17 cellular contexts compared by ENCODE assay signal in the genomic region with DNA sequence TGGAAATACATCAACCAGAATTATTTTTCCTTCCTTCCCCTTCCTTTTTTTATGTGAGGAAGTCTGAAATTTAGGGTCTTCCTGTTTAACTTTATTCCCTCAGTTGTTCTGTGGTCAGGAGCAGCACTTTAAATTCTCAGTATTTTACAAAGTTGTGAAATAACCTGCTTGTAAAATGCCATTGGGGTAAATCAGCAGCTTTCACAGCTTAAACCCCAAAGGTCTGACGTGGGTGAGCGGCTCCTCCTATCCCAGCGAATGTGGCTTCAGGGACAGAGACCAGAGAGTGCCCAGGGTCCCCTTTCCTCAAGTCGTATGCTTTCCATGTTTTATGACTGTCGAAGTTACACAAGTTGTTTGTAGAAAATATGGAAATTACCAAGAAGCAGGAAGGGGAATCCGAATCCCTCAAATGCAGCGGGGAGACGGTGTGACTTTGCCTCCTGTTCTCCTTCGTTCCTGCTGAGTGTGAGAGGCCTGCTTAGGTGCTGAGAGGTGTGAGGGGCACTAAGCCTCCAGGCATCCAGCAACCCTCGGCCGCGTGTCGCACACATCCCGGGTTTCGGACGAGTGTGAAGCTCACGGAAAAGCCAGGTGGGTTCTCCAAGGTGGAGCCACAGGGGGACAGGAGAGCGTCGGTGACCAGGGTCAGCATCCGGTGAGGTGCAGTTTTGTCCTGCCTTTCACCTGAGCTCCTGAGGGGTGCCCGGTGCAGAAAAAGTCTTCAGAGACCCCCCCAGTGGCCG. TPM values are rescaled to one million over a fixed set of nuclear protein-coding genes. Genes with fewer than 3 reads are reported as not detected.
A peak's percentile ranks its signal among the peaks of the same experiment; 100 is the strongest.
DNase-seq lines count a peak whose midpoint lies in the region; ATAC-seq, FAIRE-seq and TF ChIP-seq lines count a peak whose summit lies in the region.
"Had no signal": no experiment of that assay in that cellular context is flagged by ENCODE, and none has a peak within 500 bp of the region (broad histone marks: within the 10 kb centered on the region; RNA-seq: fewer than 3 reads in every experiment).

No MANE protein-coding gene starts in this region.

- peaks cover 8% of the 10 kb centered on the region for H3K4me1 Mint-ChIP-seq in CD4-positive, alpha-beta T cell (ENCODE audit: low read depth)

- no peaks in the 10 kb centered on the region for H3K9me3 Mint-ChIP-seq in CD4-positive, alpha-beta T cell
- H3K9me3 Mint-ChIP-seq: stimulated activated naive CD8-positive, alpha-beta T cell treated with anti-CD3 and anti-CD28 coated beads, Interleukin-15, amount 100 ng/mL, for 72 hours had no signal

- no peak for FAIRE-seq in small intestine (lab: Jason Lieb, UNC)
- FAIRE-seq: H54 had no signal

- H3K27me3 Mint-ChIP-seq in CD4-positive, alpha-beta T cell = peaks cover 68% of the 10 kb centered on the region

- H3K27me3 ChIP-seq in spleen (replicated peaks in 1 of 7) (peaks cover 5 to 90% (median 61%) of the 10 kb centered on the region in 7 donors), small intestine (ENCODE audit: control insufficient read depth in 2 of 2, insufficient read depth in 2 of 2, low read length in 2 of 2) (peaks cover 0 to 17% of the 10 kb centered on the region in 2 donors)
- H3K27me3 ChIP-seq in CD4-positive, alpha-beta T cell (ENCODE audit: control insufficient read depth, insufficient read depth, low read length) = peaks cover 66% of the 10 kb centered on the region

- ATAC-seq in CD4-positive, alpha-beta T cell (ENCODE audit: poor library complexity) = no peak
- ATAC-seq: stimulated activated naive CD8-positive, alpha-beta T cell treated with anti-CD3 and anti-CD28 coated beads, Interleukin-15, amount 100 ng/mL, for 72 hours had no signal

- WGBS in spleen, 5 donors = 68 to 84% (median 77%) methylated on average over 20 to 22 of the region's 22 CpGs
- whole genome bisulfite sequencing in small intestine, 3 donors = 82 to 86% (median 84%) methylated on average over 22 of the region's 22 CpGs

- H3K27ac ChIP-seq in spleen (no peak overlapping the region), small intestine (ENCODE audit: low read depth in 1 of 2, low read length in 1 of 2) (no peak overlapping the region)
- H3K27ac ChIP-seq in CD4-positive, alpha-beta T cell (ENCODE audit: low read depth, low read length) = no peak overlapping the region
- H3K27ac ChIP-seq: cardiac muscle cell had no signal

- H3K36me3 ChIP-seq in spleen = no peaks in the 10 kb centered on the region
- H3K36me3 ChIP-seq in small intestine (ENCODE audit: control insufficient read depth in 2 of 2, insufficient read depth in 2 of 2, low read length in 2 of 2) = no peaks in the 10 kb centered on the region
- H3K36me3 ChIP-seq: cardiac muscle cell had no signal

- H3K4me1 ChIP-seq in spleen = peaks cover 0 to 41% (median 24%) of the 10 kb centered on the region in 6 donors
- no peaks in the 10 kb centered on the region for H3K4me1 ChIP-seq in small intestine (ENCODE audit: control insufficient read depth in 2 of 2, insufficient read depth in 1 of 2, low read depth in 1 of 2, low read length in 1 of 2)

- TF ChIP-seq CTCF in NB4 (IDR thresholded peaks at IDR 0.05; ENCODE audit: low read depth, low read length) (no peak), foreskin fibroblast (IDR thresholded peaks at IDR 0.05; ENCODE audit: low read depth, low read length) (no peak), spleen (IDR thresholded peaks at IDR 0.05 in 8 of 11, conservative IDR thresholded peaks at IDR 0.05 in 3 of 11) (no peak)
- no peak for TF ChIP-seq CTCF in CD4-positive, alpha-beta T cell (IDR thresholded peaks at IDR 0.05)

- TF ChIP-seq POLR2A in NB4 (IDR thresholded peaks at IDR 0.05; ENCODE audit: extremely low read depth, insufficient read length) = no peak
- no peak for TF ChIP-seq POLR2A in spleen (IDR thresholded peaks at IDR 0.05)

- H3K4me3 ChIP-seq in NB4 (ENCODE audit: low read depth, low read length) (no peak overlapping the region), foreskin fibroblast (ENCODE audit: low read depth in 1 of 2, low read length in 2 of 2) (no peak overlapping the region), spleen (no peak overlapping the region), small intestine (ENCODE audit: low read depth in 1 of 2, low read length in 2 of 2) (no peak overlapping the region)

- intact Hi-C loops in spleen (cut with DNase I; ENCODE audit: low total_unique reads) = no loop called here
- intact Hi-C loops in CD4-positive, alpha-beta T cell (cut with DNase I, micrococcal nuclease) = no loop called here

- no peaks in the 10 kb centered on the region for H3K9me3 ChIP-seq in spleen
- H3K9me3 ChIP-seq in small intestine (ENCODE audit: control insufficient read depth, low read depth) = no peaks in the 10 kb centered on the region
- no peaks in the 10 kb centered on the region for H3K9me3 ChIP-seq in CD4-positive, alpha-beta T cell (ENCODE audit: control insufficient read depth, low read length)
- H3K9me3 ChIP-seq: SK-N-SH had no signal

- DNase-seq in GM03348 (ENCODE audit: low spot score) (peak; percentile 65), NB4 (ENCODE audit: low read depth) (peak; percentile 73), foreskin fibroblast (peak; percentile 37 to 47), spleen (peak; percentile 67), NK-92 (lab: John Stamatoyannopoulos, UW; ENCODE audit: unreplicated experiment) (no peak), small intestine (no peak)
- no peak for DNase-seq in CD4-positive, alpha-beta T cell
- DNase-seq: activated naive CD4-positive, alpha-beta T cell treated with Interleukin-2 at 50 U/mL for 16 hours; COR-L47; hippocampal formation; NCI-H2107; NK-92 treated with Interleukin-12 subunit alpha and Interleukin-12 subunit beta, amount 100 ng/mL, for 24 hours; SK-N-SH; stimulated activated naive CD8-positive, alpha-beta T cell treated with anti-CD3 and anti-CD28 coated beads, Interleukin-15, amount 100 ng/mL, for 72 hours had no signal

- no peaks in the 10 kb centered on the region for H3K36me3 Mint-ChIP-seq in CD4-positive, alpha-beta T cell (ENCODE audit: low read depth)

- CTCF ChIA-PET in CD4-positive, alpha-beta T cell (lab: Charles Lee) = no interaction called here

- H3K27ac Mint-ChIP-seq in CD4-positive, alpha-beta T cell = no peak overlapping the region
- H3K27ac Mint-ChIP-seq: stimulated activated naive CD8-positive, alpha-beta T cell treated with anti-CD3 and anti-CD28 coated beads, Interleukin-15, amount 100 ng/mL, for 72 hours had no signal

- POLR2A ChIA-PET in CD4-positive, alpha-beta T cell (lab: Charles Lee) = no interaction called here

- H3K4me3 Mint-ChIP-seq in CD4-positive, alpha-beta T cell = no peak overlapping the region
- H3K4me3 Mint-ChIP-seq: stimulated activated naive CD8-positive, alpha-beta T cell treated with anti-CD3 and anti-CD28 coated beads, Interleukin-15, amount 100 ng/mL, for 72 hours had no signal

RNA-seq across cellular contexts. Expression of a gene that starts 10.8 kb away (rescaled TPM):
- total RNA-seq in spleen = 1 to 10 TPM in 3 of 7 donors, under 1 TPM in 3, not detected in 1; 0.17 to 3.2 (median 1.1) TPM
- polyA plus RNA-seq in spleen (under 1 TPM; 0.15 to 0.38 (median 0.22) TPM), small intestine (under 1 TPM in 1 of 3 donors, not detected in 2; 0.10 TPM)
- total RNA-seq in CD4-positive, alpha-beta T cell = not detected
- total RNA-seq: cardiac muscle cell had no signal
- polyA plus RNA-seq: neural cell, SK-N-SH had no signal

Comparison
In these comparisons a context has a peak if more than half of its experiments do, and no peak if none do; other contexts are left out.
1. DNase-seq: peak in GM03348 (single experiment), NB4 (single experiment), foreskin fibroblast (2 of 2) and spleen (single experiment); none in NK-92 (single experiment), small intestine (single experiment) and CD4-positive, alpha-beta T cell (0 of 10).